ENCODE assay signal across 1 cellular context in the genomic region with DNA sequence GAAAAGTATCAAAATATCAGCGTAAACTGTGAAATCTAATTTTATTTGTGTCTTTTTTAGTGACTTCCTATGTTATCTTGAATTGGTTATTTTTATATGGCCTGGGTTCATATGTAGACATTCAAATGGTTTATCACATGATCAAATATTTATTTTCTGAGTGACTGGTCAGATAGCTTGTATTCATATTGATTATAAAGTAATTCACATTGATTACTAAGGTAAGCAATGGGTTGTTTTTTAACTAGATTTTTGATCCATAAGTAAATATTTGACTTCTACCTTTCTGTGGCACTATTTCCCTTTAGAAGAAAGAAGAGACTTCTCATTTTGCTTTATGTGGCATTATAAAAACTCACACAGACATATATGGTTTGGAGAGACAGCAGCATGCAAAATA.
TF ChIP-seq lines count a peak whose summit lies in the region.

No MANE protein-coding gene starts in this region.

TF ChIP-seq in endothelial cell of umbilical vein, 7 proteins besides CTCF, POLR2A, EP300 and RAD21:
- TF ChIP-seq JUN (IDR thresholded peaks at IDR 0.05; ENCODE audit: borderline replicate concordance, insufficient read depth, insufficient read length, low read depth) (no peak), POLR2AphosphoS5 (IDR thresholded peaks at IDR 0.05; ENCODE audit: insufficient read depth, low read depth, low read length) (no peak), MYC (IDR thresholded peaks at IDR 0.05; ENCODE audit: low read depth, low read length) (no peak), EZH2 (IDR thresholded peaks at IDR 0.05; ENCODE audit: borderline replicate concordance, low read depth, low read length, severe bottlenecking) (no peak), MAX (IDR thresholded peaks at IDR 0.05; ENCODE audit: insufficient read depth, insufficient read length) (no peak), GATA2 (IDR thresholded peaks at IDR 0.05; ENCODE audit: insufficient read depth, insufficient read length, low read depth, low read length) (no peak), FOS (IDR thresholded peaks at IDR 0.05; ENCODE audit: borderline replicate concordance, insufficient read depth, low read length) (no peak)
